In the genomic region with DNA sequence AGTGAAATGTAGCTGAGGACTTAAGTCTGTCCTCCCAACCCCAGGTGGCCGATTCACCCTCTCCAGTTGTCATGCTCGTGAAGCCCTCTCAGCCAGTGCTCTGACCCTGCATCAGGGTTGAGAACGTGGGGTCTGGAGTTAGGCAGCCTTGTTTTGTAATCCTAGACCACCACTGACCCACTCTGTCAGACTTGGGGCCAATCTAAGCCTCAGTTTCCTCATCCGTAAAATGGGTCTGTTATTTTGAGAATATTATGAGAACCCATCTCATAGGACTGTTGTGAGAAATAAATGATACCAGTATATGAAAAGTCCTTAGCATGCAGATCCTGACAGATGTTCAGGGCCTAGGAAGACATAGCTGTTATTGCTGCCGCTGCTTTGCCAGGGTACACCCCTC, we compare ENCODE assay signal across 22 cellular contexts. TPM values are rescaled to one million over a fixed set of nuclear protein-coding genes. Genes with fewer than 3 reads are reported as not detected.
DNase-seq lines count a peak whose midpoint lies in the region; ATAC-seq lines count a peak whose summit lies in the region.
"Had no signal": no experiment of that assay in that cellular context is flagged by ENCODE, and none has a peak within 500 bp of the region (broad histone marks: within the 10 kb centered on the region; RNA-seq: fewer than 3 reads in every experiment).

No MANE protein-coding gene starts in this region.

- CTCF ChIA-PET in activated naive CD4-positive, alpha-beta T cell treated with anti-CD3 and anti-CD28 coated beads, Interleukin-2, amount 10 ng/mL, durations not matched to agents 7 days and 5 days (lab: Charles Lee): interaction anchor here (1.1 to 2.8 kb wide), 13 partner anchors 10 to 154 kb away, joined by 3 to 19 read pairs (median 5); no protein-coding TSS in a partner anchor
- CTCF ChIA-PET in T-cell (lab: Charles Lee): interaction anchor here (0.6 to 1.9 kb wide), 10 partner anchors 8 to 161 kb away, joined by 3 to 11 read pairs (median 5); a partner anchor contains a TSS

- H3K9me3 Mint-ChIP-seq in activated naive CD4-positive, alpha-beta T cell treated with anti-CD3 and anti-CD28 coated beads, Interleukin-2, amount 10 ng/mL, durations not matched to agents 7 days and 5 days: no peaks in the 10 kb centered on the region
- no peaks in the 10 kb centered on the region for H3K9me3 Mint-ChIP-seq in activated naive CD4-positive, alpha-beta T cell treated with anti-CD3 and anti-CD28 coated beads, Interleukin-2, amount 50 U/mL, for 72 hours
- no peaks in the 10 kb centered on the region for H3K9me3 Mint-ChIP-seq in T-cell
- no peaks in the 10 kb centered on the region for H3K9me3 Mint-ChIP-seq in central memory CD8-positive, alpha-beta T cell
- H3K9me3 Mint-ChIP-seq in stimulated activated memory B cell treated with anti-CD40 and anti-IgM and Interleukin-4, amounts not matched to agents 10 μg/mL and 1 μg/mL and 100 μg/mL, for 72 hours: peaks cover 2% of the 10 kb centered on the region
- H3K9me3 Mint-ChIP-seq: endodermal cell, H9, WTC11 had no signal

- no peak for DNase-seq in activated naive CD4-positive, alpha-beta T cell treated with anti-CD3 and anti-CD28 coated beads, Interleukin-2, amount 10 ng/mL, durations not matched to agents 7 days and 5 days
- DNase-seq in activated naive CD4-positive, alpha-beta T cell treated with anti-CD3 and anti-CD28 coated beads, Interleukin-2, amount 50 U/mL, for 72 hours (ENCODE audit: low spot score in 2 of 2): no peak
- DNase-seq in T-cell (no peak), NCI-H1092 (lab: John Stamatoyannopoulos, UW) (no peak), activated gamma-delta T cell (lab: John Stamatoyannopoulos, UW) (no peak)
- no peak for DNase-seq in central memory CD8-positive, alpha-beta T cell (ENCODE audit: low spot score in 2 of 2)
- DNase-seq: DMS 273 treated with DMSO at 0.1 percent for 48 hours; endodermal cell; H9; Karpas-422; NCI-H1694 treated with DMSO at 0.1 percent for 48 hours; NCI-H2227 treated with DMSO at 0.1 percent for 48 hours; NCI-H748 treated with DMSO at 0.1 percent for 48 hours; ovary; RPMI8226; stimulated activated CD4-positive, alpha-beta T cell treated with anti-CD3 and anti-CD28 coated beads, Interleukin-4, amount 100 ng/mL, for 1 hour; stimulated activated naive CD8-positive, alpha-beta T cell treated with anti-CD3 and anti-CD28 coated beads, Interleukin-15, Interleukin-2, amounts not matched to agents 100 U/mL and 50 U/mL, for 24 hours; T-helper 9 cell; thyroid gland had no signal

- ATAC-seq in activated naive CD4-positive, alpha-beta T cell treated with anti-CD3 and anti-CD28 coated beads, Interleukin-2, amount 50 U/mL, for 72 hours: no peak
- ATAC-seq in T-cell (replicated peaks in 1 of 4): no peak
- ATAC-seq in central memory CD8-positive, alpha-beta T cell (replicated peaks; ENCODE audit: extremely low read depth, poor library complexity, severe bottlenecking): no peak
- ATAC-seq in stimulated activated memory B cell treated with anti-CD40 and anti-IgM and Interleukin-4, amounts not matched to agents 10 μg/mL and 1 μg/mL and 100 μg/mL, for 72 hours: no peak
- ATAC-seq: left lobe of liver; stimulated activated naive CD8-positive, alpha-beta T cell treated with anti-CD3 and anti-CD28 coated beads, Interleukin-15, Interleukin-2, amounts not matched to agents 100 U/mL and 50 U/mL, for 24 hours had no signal

- no peak overlapping the region for H3K4me3 Mint-ChIP-seq in activated naive CD4-positive, alpha-beta T cell treated with anti-CD3 and anti-CD28 coated beads, Interleukin-2, amount 10 ng/mL, durations not matched to agents 7 days and 5 days
- no peak overlapping the region for H3K4me3 Mint-ChIP-seq in T-cell
- H3K4me3 Mint-ChIP-seq in central memory CD8-positive, alpha-beta T cell: no peak overlapping the region
- H3K4me3 Mint-ChIP-seq in stimulated activated memory B cell treated with anti-CD40 and anti-IgM and Interleukin-4, amounts not matched to agents 10 μg/mL and 1 μg/mL and 100 μg/mL, for 72 hours: no peak overlapping the region
- H3K4me3 Mint-ChIP-seq: endodermal cell, H9, WTC11 had no signal

- peaks cover 87% of the 10 kb centered on the region for H3K36me3 Mint-ChIP-seq in activated naive CD4-positive, alpha-beta T cell treated with anti-CD3 and anti-CD28 coated beads, Interleukin-2, amount 10 ng/mL, durations not matched to agents 7 days and 5 days
- H3K36me3 Mint-ChIP-seq in activated naive CD4-positive, alpha-beta T cell treated with anti-CD3 and anti-CD28 coated beads, Interleukin-2, amount 50 U/mL, for 72 hours: peaks cover 19 to 71% of the 10 kb centered on the region in 2 donors
- peaks cover 67% of the 10 kb centered on the region for H3K36me3 Mint-ChIP-seq in T-cell
- H3K36me3 Mint-ChIP-seq in central memory CD8-positive, alpha-beta T cell (ENCODE audit: insufficient read depth): peaks cover 69% of the 10 kb centered on the region
- H3K36me3 Mint-ChIP-seq in stimulated activated memory B cell treated with anti-CD40 and anti-IgM and Interleukin-4, amounts not matched to agents 10 μg/mL and 1 μg/mL and 100 μg/mL, for 72 hours: peaks cover 77% of the 10 kb centered on the region

- no peaks in the 10 kb centered on the region for H3K27me3 Mint-ChIP-seq in activated naive CD4-positive, alpha-beta T cell treated with anti-CD3 and anti-CD28 coated beads, Interleukin-2, amount 10 ng/mL, durations not matched to agents 7 days and 5 days
- H3K27me3 Mint-ChIP-seq in T-cell: no peaks in the 10 kb centered on the region
- H3K27me3 Mint-ChIP-seq in central memory CD8-positive, alpha-beta T cell: no peaks in the 10 kb centered on the region
- no peaks in the 10 kb centered on the region for H3K27me3 Mint-ChIP-seq in stimulated activated memory B cell treated with anti-CD40 and anti-IgM and Interleukin-4, amounts not matched to agents 10 μg/mL and 1 μg/mL and 100 μg/mL, for 72 hours

- peaks cover 69% of the 10 kb centered on the region for H3K4me1 Mint-ChIP-seq in activated naive CD4-positive, alpha-beta T cell treated with anti-CD3 and anti-CD28 coated beads, Interleukin-2, amount 10 ng/mL, durations not matched to agents 7 days and 5 days
- peaks cover 61 to 64% (median 63%) of the 10 kb centered on the region in 3 donors for H3K4me1 Mint-ChIP-seq in T-cell
- peaks cover 60% of the 10 kb centered on the region for H3K4me1 Mint-ChIP-seq in central memory CD8-positive, alpha-beta T cell
- peaks cover 29% of the 10 kb centered on the region for H3K4me1 Mint-ChIP-seq in stimulated activated memory B cell treated with anti-CD40 and anti-IgM and Interleukin-4, amounts not matched to agents 10 μg/mL and 1 μg/mL and 100 μg/mL, for 72 hours
- H3K4me1 Mint-ChIP-seq: endodermal cell, H9, WTC11 had no signal

- H3K27ac Mint-ChIP-seq in activated naive CD4-positive, alpha-beta T cell treated with anti-CD3 and anti-CD28 coated beads, Interleukin-2, amount 10 ng/mL, durations not matched to agents 7 days and 5 days: peak overlapping the region; percentile 99
- peak overlapping the region in 1 of 2 donors; percentile 77 for H3K27ac Mint-ChIP-seq in activated naive CD4-positive, alpha-beta T cell treated with anti-CD3 and anti-CD28 coated beads, Interleukin-2, amount 50 U/mL, for 72 hours
- peak overlapping the region; percentile 96 for H3K27ac Mint-ChIP-seq in T-cell
- H3K27ac Mint-ChIP-seq in central memory CD8-positive, alpha-beta T cell (ENCODE audit: low read depth): peak overlapping the region; percentile 52
- H3K27ac Mint-ChIP-seq in stimulated activated memory B cell treated with anti-CD40 and anti-IgM and Interleukin-4, amounts not matched to agents 10 μg/mL and 1 μg/mL and 100 μg/mL, for 72 hours: peak overlapping the region; percentile 31
- H3K27ac Mint-ChIP-seq: endodermal cell, H9, WTC11 had no signal

- POLR2A ChIA-PET in T-cell (lab: Charles Lee): interaction anchor here in 1 of 2 donors (1.1 kb wide), 1 partner anchor 10 kb away, joined by 3 read pairs; no protein-coding TSS in a partner anchor

RNA-seq across cellular contexts. Expression of a gene that starts 37.1 kb away (rescaled TPM):
- 100 to 1,000 TPM; 335 to 493 TPM for total RNA-seq in activated naive CD4-positive, alpha-beta T cell treated with anti-CD3 and anti-CD28 coated beads, Interleukin-2, amount 50 U/mL, for 72 hours
- 100 to 1,000 TPM; 362 to 497 (median 398) TPM for total RNA-seq in T-cell
